Comparison of ENCODE assay signal across 8 cellular contexts in the genomic region with DNA sequence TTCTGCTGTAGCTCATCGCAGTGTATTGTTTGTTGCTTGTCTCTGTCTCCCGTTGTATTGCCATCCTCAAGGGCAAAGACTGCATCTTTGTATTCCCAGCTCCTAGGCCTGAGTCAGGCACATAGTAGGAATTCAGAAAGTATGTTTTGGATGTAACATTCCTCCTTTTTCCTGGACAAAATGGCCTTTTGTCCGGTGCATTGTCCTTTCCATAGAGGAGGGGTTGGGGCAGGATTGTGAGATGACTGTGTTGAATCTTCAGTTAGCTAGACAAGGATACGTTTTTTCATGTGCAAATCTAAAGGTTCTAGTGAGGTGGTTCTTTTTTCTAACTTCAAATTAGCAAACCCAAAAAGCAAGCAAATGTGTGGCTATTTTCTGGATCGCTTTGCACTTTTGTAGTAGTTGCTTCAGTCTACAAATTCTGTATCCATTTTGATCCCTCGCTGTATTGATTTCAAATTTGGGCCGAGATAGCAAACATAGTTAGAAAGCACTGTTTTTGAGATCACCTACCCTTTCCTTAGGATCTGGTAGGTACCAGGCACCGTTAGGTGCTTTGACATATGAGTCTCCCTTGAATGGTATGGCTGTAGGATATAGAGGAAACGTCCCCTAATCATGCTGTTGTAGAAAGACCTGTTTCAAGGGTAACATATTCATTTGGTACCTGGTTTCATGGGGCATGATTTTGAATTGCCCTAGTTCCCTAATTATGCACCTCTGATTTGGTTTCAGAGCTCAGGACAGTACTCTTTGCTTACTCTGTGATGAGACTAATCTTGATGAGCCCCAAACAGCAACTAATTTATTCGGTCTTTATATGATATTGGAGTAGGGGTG. TPM values are rescaled to one million over a fixed set of nuclear protein-coding genes. Genes with fewer than 3 reads are reported as not detected.
A peak's percentile ranks its signal among the peaks of the same experiment; 100 is the strongest.
DNase-seq lines count a peak whose midpoint lies in the region; ATAC-seq, FAIRE-seq and TF ChIP-seq lines count a peak whose summit lies in the region.

No MANE protein-coding gene starts in this region.

- H3K36me3 ChIP-seq in HUES48 (ENCODE audit: control insufficient read depth, insufficient read depth, low read length) (peaks cover 42% of the 10 kb centered on the region), mucosa of descending colon (ENCODE audit: low read depth) (no peaks in the 10 kb centered on the region)

- no peak for TF ChIP-seq CTCF in AG04450 (IDR thresholded peaks at IDR 0.05; ENCODE audit: low read depth, low read length)
- no peak for TF ChIP-seq CTCF in cardiac fibroblast (IDR thresholded peaks at IDR 0.05; ENCODE audit: low read depth, low read length)
- no peak for TF ChIP-seq CTCF in mucosa of descending colon (IDR thresholded peaks at IDR 0.05)
- TF ChIP-seq CTCF in D721Med (IDR thresholded peaks at IDR 0.05; ENCODE audit: insufficient read depth, missing control alignments), result no peak

- ATAC-seq in mucosa of descending colon (no peak), HG02642 (IDR thresholded peaks at IDR 0.05; ENCODE audit: poor library complexity, unreplicated experiment) (no peak), GM18511 (IDR thresholded peaks at IDR 0.05; ENCODE audit: unreplicated experiment) (no peak)

- H3K4me1 ChIP-seq in HUES48 (ENCODE audit: control insufficient read depth, insufficient read depth, low read length), result peaks cover 7% of the 10 kb centered on the region
- peaks cover 12% of the 10 kb centered on the region for H3K4me1 ChIP-seq in mucosa of descending colon (ENCODE audit: low read depth)

- peaks cover 6% of the 10 kb centered on the region; the same call in 1 of the 2 replicates for H3K9me3 ChIP-seq in AG04450 (ENCODE audit: control insufficient read depth, insufficient read depth, low read length)
- no peaks in the 10 kb centered on the region for H3K9me3 ChIP-seq in HUES48 (ENCODE audit: control insufficient read depth, insufficient read depth, low read length)
- H3K9me3 ChIP-seq in mucosa of descending colon, result no peaks in the 10 kb centered on the region

- intact Hi-C loops in mucosa of descending colon (cut with DNase I, micrococcal nuclease), result no loop called here

- H3K27me3 ChIP-seq in AG04450 (ENCODE audit: control insufficient read depth, insufficient read depth, low read length) (no peaks in the 10 kb centered on the region), HUES48 (ENCODE audit: control insufficient read depth, insufficient read depth, low read length) (no peaks in the 10 kb centered on the region)

- H3K9ac ChIP-seq in HUES48 (ENCODE audit: low read depth, low read length), result peak overlapping the region; percentile 98

- no peak for DNase-seq in AG04450 (ENCODE audit: low read depth, low spot score)
- peak in 1 of 2 donors; percentile 34 for DNase-seq in cardiac fibroblast (ENCODE audit: low read depth in 2 of 2)
- no peak for DNase-seq in mucosa of descending colon
- DNase-seq in D721Med (ENCODE audit: insufficient read length, low spot score), result no peak
- DNase-seq in GM19238 (ENCODE audit: insufficient read length, low spot score), result no peak

- CTCF ChIA-PET in AG04450 (lab: Charles Lee), result interaction anchor here (0.6 kb wide), 2 partner anchors 192 to 903 kb away, joined by 3 to 5 read pairs; no protein-coding TSS in a partner anchor

- H3K27ac ChIP-seq in AG04450 (ENCODE audit: low read depth, low read length) (peak overlapping the region; percentile 11), HUES48 (ENCODE audit: low read depth, low read length) (peak overlapping the region; percentile 97)

- H3K4me3 ChIP-seq in AG04450 (ENCODE audit: low read depth, low read length), result peak overlapping the region; percentile 93
- peak overlapping the region; percentile 91 for H3K4me3 ChIP-seq in HUES48 (ENCODE audit: low read depth, low read length)
- peak overlapping the region; percentile 90 to 91 for H3K4me3 ChIP-seq in cardiac fibroblast (replicated peaks in 1 of 2; ENCODE audit: low read depth in 2 of 2, low read length in 2 of 2)
- peak overlapping the region; percentile 98 for H3K4me3 ChIP-seq in mucosa of descending colon

- POLR2A ChIA-PET in AG04450 (lab: Yijun Ruan, JAX), result interaction anchor here (0.6 to 1.9 kb wide), 3 partner anchors 26 to 59 kb away, joined by 3 to 27 read pairs (median 4); partner anchors contain the start of gene STX12

- FAIRE-seq in D721Med (lab: Jason Lieb, UNC), result no peak

RNA-seq across cellular contexts. Expression of gene PPP1R8, which starts 1.2 kb away (rescaled TPM):
- polyA plus RNA-seq in AG04450 (2011; rRNA removed), result 52.7 and 55.2 TPM in 2 replicates
- 42.8 and 59.2 TPM in 2 replicates for polyA minus RNA-seq in AG04450 (2011; rRNA and poly(A)+ RNA removed)
- total RNA-seq in mucosa of descending colon, result 10 to 100 TPM; 29.1 to 33.7 (median 31.0) TPM

RNA-seq across cellular contexts. Expression of gene THEMIS2, which starts 40.6 kb away (rescaled TPM):
- polyA plus RNA-seq in AG04450 (2011; rRNA removed), result 13.0 and 14.1 TPM in 2 replicates
- 10.2 and 12.6 TPM in 2 replicates for polyA minus RNA-seq in AG04450 (2011; rRNA and poly(A)+ RNA removed)
- 10 to 100 TPM in 2 of 3 donors, 1 to 10 TPM in 1; 3.8 to 17.7 (median 15.6) TPM for total RNA-seq in mucosa of descending colon

RNA-seq across cellular contexts. Expression of gene STX12, which starts 58.8 kb away (rescaled TPM):
- polyA plus RNA-seq in AG04450 (2011; rRNA removed), result 34.5 and 42.6 TPM in 2 replicates
- polyA minus RNA-seq in AG04450 (2011; rRNA and poly(A)+ RNA removed), result 13.7 and 21.0 TPM in 2 replicates
- total RNA-seq in mucosa of descending colon, result 10 to 100 TPM; 58.1 to 64.9 (median 61.8) TPM
